In genomic region chr9:121376214-121376830, GRCh38 we compare ENCODE assay signal across 10 cellular contexts. TPM values are rescaled to one million over a fixed set of nuclear protein-coding genes. Genes with fewer than 3 reads are reported as not detected.
DNase-seq lines count a peak whose midpoint lies in the region; ATAC-seq and TF ChIP-seq lines count a peak whose summit lies in the region.
"Had no signal": no experiment of that assay in that cellular context is flagged by ENCODE, and none has a peak within 500 bp of the region (broad histone marks: within the 10 kb centered on the region; RNA-seq: fewer than 3 reads in every experiment).

No MANE protein-coding gene starts in this region.

- ATAC-seq in left lobe of liver (peak; percentile 50), HG03354 (IDR thresholded peaks at IDR 0.05; ENCODE audit: poor library complexity, severe bottlenecking, unreplicated experiment) (no peak), GM18858 (IDR thresholded peaks at IDR 0.05; ENCODE audit: unreplicated experiment) (no peak)
- no peak for ATAC-seq in activated naive CD4-positive, alpha-beta T cell treated with anti-CD3 and anti-CD28 coated beads, Interleukin-2, amount 50 U/mL, for 72 hours
- ATAC-seq: activated T-helper 17 cell treated with anti-CD3 and anti-CD28 coated beads, Interleukin-2, amount 50 U/mL, for 72 hours had no signal

- no peaks in the 10 kb centered on the region for H3K9me3 Mint-ChIP-seq in HFFc6
- H3K9me3 Mint-ChIP-seq in activated naive CD4-positive, alpha-beta T cell treated with anti-CD3 and anti-CD28 coated beads, Interleukin-2, amount 50 U/mL, for 72 hours: no peaks in the 10 kb centered on the region
- H3K9me3 Mint-ChIP-seq: activated T-helper 17 cell treated with anti-CD3 and anti-CD28 coated beads, Interleukin-2, amount 50 U/mL, for 72 hours had no signal

- peaks cover 8% of the 10 kb centered on the region; the same call in 1 of the 2 replicates for H3K36me3 Mint-ChIP-seq in HFFc6 (ENCODE audit: low read depth)
- peaks cover 0 to 8% of the 10 kb centered on the region in 2 donors for H3K36me3 Mint-ChIP-seq in activated naive CD4-positive, alpha-beta T cell treated with anti-CD3 and anti-CD28 coated beads, Interleukin-2, amount 50 U/mL, for 72 hours

- H3K4me3 Mint-ChIP-seq in HFFc6: no peak overlapping the region
- H3K4me3 Mint-ChIP-seq: activated T-helper 17 cell treated with anti-CD3 and anti-CD28 coated beads, Interleukin-2, amount 50 U/mL, for 72 hours had no signal

- H3K27me3 Mint-ChIP-seq in HFFc6 (ENCODE audit: insufficient read depth): no peaks in the 10 kb centered on the region
- H3K27me3 Mint-ChIP-seq: activated T-helper 17 cell treated with anti-CD3 and anti-CD28 coated beads, Interleukin-2, amount 50 U/mL, for 72 hours had no signal

- no peak overlapping the region for H3K27ac ChIP-seq in ascending aorta

- intact Hi-C loops in ascending aorta (cut with DNase I): loop anchor here (1.0 kb wide), 1 partner anchor 59 kb away; no protein-coding TSS in a partner anchor

- peaks cover 41% of the 10 kb centered on the region for H3K4me1 Mint-ChIP-seq in HFFc6 (ENCODE audit: low read depth)

- H3K27me3 ChIP-seq in ascending aorta: no peaks in the 10 kb centered on the region

- no peaks in the 10 kb centered on the region for H3K36me3 ChIP-seq in ascending aorta

- H3K4me3 ChIP-seq in AG09309 (ENCODE audit: control insufficient read depth, low read depth, low read length) (no peak overlapping the region), ascending aorta (no peak overlapping the region)

- peaks cover 0 to 19% of the 10 kb centered on the region in 2 donors for H3K4me1 ChIP-seq in ascending aorta

- H3K9me3 ChIP-seq in ascending aorta: no peaks in the 10 kb centered on the region

- DNase-seq in AG09309 (ENCODE audit: low read depth) (no peak), HFFc6 (no peak), ascending aorta (ENCODE audit: low spot score in 2 of 2) (no peak), left lobe of liver (ENCODE audit: low spot score) (no peak), DMS153 treated with DMSO at 0.1 percent for 48 hours (lab: John Stamatoyannopoulos, UW; ENCODE audit: unreplicated experiment) (no peak)
- DNase-seq in activated naive CD4-positive, alpha-beta T cell treated with anti-CD3 and anti-CD28 coated beads, Interleukin-2, amount 50 U/mL, for 72 hours (ENCODE audit: low spot score in 2 of 2): no peak
- DNase-seq: SHP77 had no signal

- H3K27ac Mint-ChIP-seq in HFFc6: no peak overlapping the region
- H3K27ac Mint-ChIP-seq in activated naive CD4-positive, alpha-beta T cell treated with anti-CD3 and anti-CD28 coated beads, Interleukin-2, amount 50 U/mL, for 72 hours: no peak overlapping the region
- H3K27ac Mint-ChIP-seq: activated T-helper 17 cell treated with anti-CD3 and anti-CD28 coated beads, Interleukin-2, amount 50 U/mL, for 72 hours had no signal

- peak; percentile 15 for TF ChIP-seq CTCF in AG09309 (IDR thresholded peaks at IDR 0.05; ENCODE audit: control insufficient read depth, insufficient read depth, low read depth, low read length, missing control alignments)
- TF ChIP-seq CTCF in HFFc6 (IDR thresholded peaks at IDR 0.05): peak; percentile 80
- peak; percentile 57 to 59 (median 58) for TF ChIP-seq CTCF in ascending aorta (IDR thresholded peaks at IDR 0.05)

RNA-seq across cellular contexts. Expression of gene STOM, which starts 6.3 kb away (rescaled TPM):
- 100 to 1,000 TPM in 5 of 6 experiments, 10 to 100 TPM in 1; 85.4 to 151 (median 138) TPM for total RNA-seq in HFFc6 (2021; fragmentation: NEBNext Ultra II Directional; extraction: Animal tissue kit (Norgen Biotek cat#: 25700))
- total RNA-seq in ascending aorta (306 TPM), left lobe of liver (217 TPM)
- 10 to 100 TPM; 19.9 to 53.5 TPM for total RNA-seq in activated naive CD4-positive, alpha-beta T cell treated with anti-CD3 and anti-CD28 coated beads, Interleukin-2, amount 50 U/mL, for 72 hours

Comparison
In these comparisons a context has a peak if more than half of its experiments do, and no peak if none do; other contexts are left out.
1. CTCF ChIP-seq: peak in every context shown above with its lines; median percentile 80 in HFFc6; 58 in ascending aorta; 15 in AG09309.